Comparison of ENCODE assay signal across 23 cellular contexts in genomic region chr2:3637311-3637675, GRCh38. TPM values are rescaled to one million over a fixed set of nuclear protein-coding genes. Genes with fewer than 3 reads are reported as not detected.
"Had no signal": no experiment of that assay in that cellular context is flagged by ENCODE, and none has a peak within 500 bp of the region (broad histone marks: within the 10 kb centered on the region; RNA-seq: fewer than 3 reads in every experiment).

No MANE protein-coding gene starts in this region.

- H2AFZ ChIP-seq: parathyroid adenoma had no signal

- DNase-seq: activated CD4-positive, alpha-beta memory T cell treated with anti-CD3 and anti-CD28 coated beads, Interleukin-2, amount 10 ng/mL, durations not matched to agents 7 days and 5 days; activated CD4-positive, alpha-beta T cell treated with anti-CD3 and anti-CD28 coated beads for 4 hours; activated T-cell treated with anti-CD3 and anti-CD28 coated beads, Interleukin-2, amount 50 U/mL, for 72 hours; dermis blood vessel endothelial cell; effector memory CD8-positive, alpha-beta T cell; foreskin melanocyte; left colon; retina; stimulated activated CD4-positive, alpha-beta T cell treated with anti-CD3 and anti-CD28 coated beads, Interleukin-15, amount 100 ng/mL, for 24 hours; stimulated activated CD4-positive, alpha-beta T cell treated with anti-CD3 and anti-CD28 coated beads, Interleukin-4, amount 100 ng/mL, for 1 hour; stimulated activated naive CD4-positive, alpha-beta T cell; T-helper 9 cell had no signal

- H3K27ac ChIP-seq: ascending aorta, breast epithelium, epithelial cell of prostate, parathyroid adenoma, SK-N-MC, upper lobe of left lung had no signal

- H3K9me3 ChIP-seq: ascending aorta, breast epithelium, upper lobe of left lung had no signal

- H3K4me3 Mint-ChIP-seq: activated CD4-positive, alpha-beta memory T cell treated with anti-CD3 and anti-CD28 coated beads, Interleukin-2, amount 10 ng/mL, durations not matched to agents 7 days and 5 days; activated T-cell treated with anti-CD3 and anti-CD28 coated beads, Interleukin-2, amount 50 U/mL, for 72 hours; effector memory CD8-positive, alpha-beta T cell; neural crest cell; T-cell had no signal

- H3K79me2 ChIP-seq: parathyroid adenoma had no signal

- ATAC-seq: activated T-cell treated with anti-CD3 and anti-CD28 coated beads, Interleukin-2, amount 50 U/mL, for 72 hours; effector memory CD8-positive, alpha-beta T cell; left colon; T-cell had no signal

- H3K27me3 ChIP-seq: ascending aorta, breast epithelium, upper lobe of left lung had no signal

- H3K9me3 Mint-ChIP-seq: activated CD4-positive, alpha-beta memory T cell treated with anti-CD3 and anti-CD28 coated beads, Interleukin-2, amount 10 ng/mL, durations not matched to agents 7 days and 5 days; activated T-cell treated with anti-CD3 and anti-CD28 coated beads, Interleukin-2, amount 50 U/mL, for 72 hours; effector memory CD8-positive, alpha-beta T cell; neural crest cell; T-cell had no signal

- H3K27ac Mint-ChIP-seq: activated CD4-positive, alpha-beta memory T cell treated with anti-CD3 and anti-CD28 coated beads, Interleukin-2, amount 10 ng/mL, durations not matched to agents 7 days and 5 days; activated T-cell treated with anti-CD3 and anti-CD28 coated beads, Interleukin-2, amount 50 U/mL, for 72 hours; effector memory CD8-positive, alpha-beta T cell; T-cell had no signal

- H3K9ac ChIP-seq: parathyroid adenoma had no signal

- H3K27me3 Mint-ChIP-seq: activated CD4-positive, alpha-beta memory T cell treated with anti-CD3 and anti-CD28 coated beads, Interleukin-2, amount 10 ng/mL, durations not matched to agents 7 days and 5 days; T-cell had no signal

- H3K4me3 ChIP-seq: ascending aorta, breast epithelium, lung, SK-N-MC, upper lobe of left lung had no signal

- H3K36me3 ChIP-seq: ascending aorta, breast epithelium, upper lobe of left lung had no signal

- H3K4me1 Mint-ChIP-seq: activated CD4-positive, alpha-beta memory T cell treated with anti-CD3 and anti-CD28 coated beads, Interleukin-2, amount 10 ng/mL, durations not matched to agents 7 days and 5 days; neural crest cell; T-cell had no signal

- H3K4me1 ChIP-seq: ascending aorta, breast epithelium, parathyroid adenoma, upper lobe of left lung had no signal

RNA-seq across cellular contexts. Expression of gene ALLC, which starts 20.7 kb away (rescaled TPM):
- total RNA-seq: activated CD4-positive, alpha-beta memory T cell treated with anti-CD3 and anti-CD28 coated beads, Interleukin-2, amount 10 ng/mL, durations not matched to agents 7 days and 5 days; activated T-cell treated with anti-CD3 and anti-CD28 coated beads, Interleukin-2, amount 50 U/mL, for 72 hours; ascending aorta; cerebellum; dermis blood vessel endothelial cell; fibroblast of lung; left colon; lung; neural crest cell; T-cell; upper lobe of left lung had no signal
- polyA plus RNA-seq: fibroblast of lung had no signal

RNA-seq across cellular contexts. Expression of gene COLEC11, which starts 42.4 kb away (rescaled TPM):
- total RNA-seq: activated CD4-positive, alpha-beta memory T cell treated with anti-CD3 and anti-CD28 coated beads, Interleukin-2, amount 10 ng/mL, durations not matched to agents 7 days and 5 days; neural crest cell had no signal
